23 cellular contexts compared by ENCODE assay signal in genomic region chrX:154027003-154027402, GRCh38. TPM values are rescaled to one million over a fixed set of nuclear protein-coding genes. Genes with fewer than 3 reads are reported as not detected.
DNase-seq lines count a peak whose midpoint lies in the region; ATAC-seq, FAIRE-seq and TF ChIP-seq lines count a peak whose summit lies in the region.
"Had no signal": no experiment of that assay in that cellular context is flagged by ENCODE, and none has a peak within 500 bp of the region (broad histone marks: within the 10 kb centered on the region; RNA-seq: fewer than 3 reads in every experiment).

No MANE protein-coding gene starts in this region.

- H3K27ac ChIP-seq in right atrium auricular region: no peak overlapping the region
- H3K27ac ChIP-seq in endothelial cell of umbilical vein (ENCODE audit: insufficient read depth, low read depth, low read length): no peak overlapping the region
- peak overlapping the region; percentile 8 for H3K27ac ChIP-seq in vagina
- H3K27ac ChIP-seq: 22Rv1; BLaER1 treated with 17β-estradiol and CSF1 and Interleukin-3, amounts not matched to agents 10 nM and 100 nM had no signal

- H3K9me3 ChIP-seq in right atrium auricular region (no peaks in the 10 kb centered on the region), endothelial cell of umbilical vein (replicated peaks; ENCODE audit: control insufficient read depth, insufficient read depth, low read length) (no peaks in the 10 kb centered on the region), vagina (no peaks in the 10 kb centered on the region)
- H3K9me3 ChIP-seq: BE2C; BLaER1 treated with 17β-estradiol and CSF1 and Interleukin-3, amounts not matched to agents 10 nM and 100 nM; HAP-1 had no signal

- no TSS peak for BruUV-seq in endothelial cell of umbilical vein (replicated peaks; lab: Mats Ljungman, UMichigan)

- H4K20me1 ChIP-seq in endothelial cell of umbilical vein (replicated peaks; ENCODE audit: control insufficient read depth, extremely low read depth, insufficient read depth, low read length): no peaks in the 10 kb centered on the region

- H3K9ac ChIP-seq in endothelial cell of umbilical vein (replicated peaks; ENCODE audit: extremely low read depth, insufficient read depth, low read length): no peak overlapping the region
- H3K9ac ChIP-seq: BLaER1 treated with 17β-estradiol and CSF1 and Interleukin-3, amounts not matched to agents 10 nM and 100 nM had no signal

- FAIRE-seq in endothelial cell of umbilical vein (lab: Jason Lieb, UNC): peak; percentile 33
- FAIRE-seq: A204.1, D721Med, H54 had no signal

- no peaks in the 10 kb centered on the region for H3K27me3 ChIP-seq in right atrium auricular region
- H3K27me3 ChIP-seq in endothelial cell of umbilical vein (ENCODE audit: control insufficient read depth in 2 of 2, insufficient read depth in 2 of 2, low read length in 2 of 2): no peaks in the 10 kb centered on the region
- no peaks in the 10 kb centered on the region for H3K27me3 ChIP-seq in vagina
- H3K27me3 ChIP-seq: BE2C had no signal

- H3K9me1 ChIP-seq in endothelial cell of umbilical vein (replicated peaks; ENCODE audit: control insufficient read depth, extremely low read depth, insufficient read depth, low read length): no peaks in the 10 kb centered on the region

- no peaks in the 10 kb centered on the region for H3K79me2 ChIP-seq in endothelial cell of umbilical vein (ENCODE audit: control insufficient read depth, insufficient read depth, low read length)

- H3K36me3 ChIP-seq in right atrium auricular region (peaks cover 27% of the 10 kb centered on the region), endothelial cell of umbilical vein (ENCODE audit: control insufficient read depth in 2 of 2, extremely low read depth in 1 of 2, insufficient read depth in 2 of 2, low read length in 2 of 2) (peaks cover 0 to 23% of the 10 kb centered on the region in 2 experiments), vagina (peaks cover 0 to 25% of the 10 kb centered on the region in 2 donors)

- no peak overlapping the region for H2AFZ ChIP-seq in endothelial cell of umbilical vein (ENCODE audit: low read depth, low read length)

- H3K4me1 ChIP-seq in right atrium auricular region: peaks cover 0 to 8% of the 10 kb centered on the region in 2 donors
- H3K4me1 ChIP-seq in endothelial cell of umbilical vein (ENCODE audit: control insufficient read depth, extremely low read depth, insufficient read depth, low read length): no peaks in the 10 kb centered on the region
- no peaks in the 10 kb centered on the region for H3K4me1 ChIP-seq in vagina
- H3K4me1 ChIP-seq: BE2C had no signal

- TF ChIP-seq POLR2A in endothelial cell of umbilical vein (IDR thresholded peaks at IDR 0.05; ENCODE audit: low read depth, low read length) (no peak), vagina (IDR thresholded peaks at IDR 0.05) (no peak), erythroblast (IDR thresholded peaks at IDR 0.05; ENCODE audit: low read length) (no peak)

- intact Hi-C loops in left ventricle myocardium superior (cut with micrococcal nuclease): no loop called here
- intact Hi-C loops in endothelial cell of umbilical vein (cut with micrococcal nuclease): no loop called here
- intact Hi-C loops in vagina (cut with DNase I): no loop called here

- in situ Hi-C loops in G401 (cut with HindIII; ENCODE audit: low sequenced_read_pairs): no loop called here

- CTCF ChIA-PET in endothelial cell of umbilical vein (lab: Charles Lee): interaction anchor here (1.4 to 4.0 kb wide), 3 partner anchors 9 to 19 kb away, joined by 3 to 16 read pairs (median 5); no protein-coding TSS in a partner anchor

- peak; percentile 1 for DNase-seq in left ventricle myocardium superior
- DNase-seq in right atrium auricular region (ENCODE audit: low spot score): no peak
- DNase-seq in endothelial cell of umbilical vein (ENCODE audit: low read depth, low spot score): no peak
- peak; percentile 51 for DNase-seq in retina
- DNase-seq in vagina (ENCODE audit: extremely low spot score in 2 of 2): no peak
- no peak for DNase-seq in erythroblast (lab: John Stamatoyannopoulos, UW)
- DNase-seq in G401 (ENCODE audit: low spot score): no peak
- DNase-seq: BE2C; CD4-positive, alpha-beta T cell; CD8-positive, alpha-beta memory T cell; DMS 273 treated with DMSO at 0.1 percent for 48 hours; DMS79; EL; GF-D8; GOT3; HFFc6 had no signal

- TF ChIP-seq CTCF in right atrium auricular region (IDR thresholded peaks at IDR 0.05): no peak
- TF ChIP-seq CTCF in endothelial cell of umbilical vein (IDR thresholded peaks at IDR 0.05; ENCODE audit: extremely low read depth in 1 of 2, insufficient read depth in 1 of 2, low read depth in 1 of 2, low read length in 2 of 2): no peak
- TF ChIP-seq CTCF in vagina (IDR thresholded peaks at IDR 0.05): no peak

- POLR2A ChIA-PET in endothelial cell of umbilical vein (lab: Charles Lee): interaction anchor here (0.6 kb wide), 1 partner anchor 388 kb away, joined by 6 read pairs; no protein-coding TSS in a partner anchor

- no peak overlapping the region for H3K4me2 ChIP-seq in endothelial cell of umbilical vein (ENCODE audit: insufficient read depth, low read length)
- H3K4me2 ChIP-seq: BLaER1 treated with 17β-estradiol and CSF1 and Interleukin-3, amounts not matched to agents 10 nM and 100 nM had no signal

- H3K4me3 ChIP-seq in right atrium auricular region: no peak overlapping the region
- H3K4me3 ChIP-seq in endothelial cell of umbilical vein (replicated peaks in 1 of 3; ENCODE audit: insufficient read depth in 1 of 3, low read depth in 1 of 3, low read length in 3 of 3): no peak overlapping the region
- no peak overlapping the region for H3K4me3 ChIP-seq in vagina
- H3K4me3 ChIP-seq: BLaER1 treated with 17β-estradiol and CSF1 and Interleukin-3, amounts not matched to agents 10 nM and 100 nM; HAP-1 had no signal

- ATAC-seq in left ventricle myocardium superior: no peak
- ATAC-seq in HG02642 (IDR thresholded peaks at IDR 0.05; ENCODE audit: poor library complexity, unreplicated experiment): no peak

- dilution Hi-C loops in endothelial cell of umbilical vein (cut with MboI; ENCODE audit: extremely low pct_ligation_motif_present, low sequenced_read_pairs): no loop called here

TF ChIP-seq in endothelial cell of umbilical vein, 7 proteins besides CTCF, POLR2A, EP300 and RAD21:
- TF ChIP-seq MAX (IDR thresholded peaks at IDR 0.05; ENCODE audit: insufficient read depth, insufficient read length): no peak
- TF ChIP-seq JUN (IDR thresholded peaks at IDR 0.05; ENCODE audit: borderline replicate concordance, insufficient read depth, insufficient read length, low read depth): no peak
- TF ChIP-seq EZH2 (IDR thresholded peaks at IDR 0.05; ENCODE audit: borderline replicate concordance, low read depth, low read length, severe bottlenecking): no peak
- no peak for TF ChIP-seq POLR2AphosphoS5 (IDR thresholded peaks at IDR 0.05; ENCODE audit: insufficient read depth, low read depth, low read length)
- no peak for TF ChIP-seq MYC (IDR thresholded peaks at IDR 0.05; ENCODE audit: low read depth, low read length)
- no peak for TF ChIP-seq GATA2 (IDR thresholded peaks at IDR 0.05; ENCODE audit: insufficient read depth, insufficient read length, low read depth, low read length)
- no peak for TF ChIP-seq FOS (IDR thresholded peaks at IDR 0.05; ENCODE audit: borderline replicate concordance, insufficient read depth, low read length)

RNA-seq across cellular contexts. Expression of gene IRAK1, which starts 7.3 kb away (rescaled TPM):
- total RNA-seq in left ventricle myocardium superior (33.9 TPM), right atrium auricular region (10 to 100 TPM; 27.5 to 37.1 TPM), endothelial cell of umbilical vein (136 and 138 TPM in 2 replicates), vagina (46.7 TPM)
- polyA plus RNA-seq in endothelial cell of umbilical vein: 63.6 and 74.7 TPM in 2 replicates
- 61.2 and 72.6 TPM in 2 replicates for polyA plus RNA-seq in endothelial cell of umbilical vein (2011; cell fraction: cytosol; rRNA removed)
- 58.0 and 67.1 TPM in 2 replicates for polyA plus RNA-seq in endothelial cell of umbilical vein (2011; cell fraction: nucleus; rRNA removed)
- polyA plus RNA-seq in endothelial cell of umbilical vein (2012): 139 and 171 TPM in 2 replicates
- 59.6 and 74.0 TPM in 2 replicates for polyA minus RNA-seq in endothelial cell of umbilical vein
- 227 TPM for polyA minus RNA-seq in endothelial cell of umbilical vein (2011; cell fraction: cytosol; rRNA and poly(A)+ RNA removed)
- polyA minus RNA-seq in endothelial cell of umbilical vein (2011; cell fraction: nucleus; rRNA and poly(A)+ RNA removed): 21.2 and 30.2 TPM in 2 replicates
- 140 and 144 TPM in 2 replicates for total RNA-seq in G401 (2014; rRNA removed; shearing (Covaris generic))

RNA-seq across cellular contexts. Expression of gene TMEM187, which starts 54.4 kb away (rescaled TPM):
- total RNA-seq in left ventricle myocardium superior (6.0 TPM), right atrium auricular region (1 to 10 TPM; 4.7 to 6.4 TPM), endothelial cell of umbilical vein (2.6 and 4.1 TPM in 2 replicates), vagina (8.6 TPM)
- 15.7 and 19.0 TPM in 2 replicates for polyA plus RNA-seq in endothelial cell of umbilical vein
- polyA plus RNA-seq in endothelial cell of umbilical vein (2011; cell fraction: cytosol; rRNA removed): 7.7 and 9.0 TPM in 2 replicates
- 3.2 and 3.8 TPM in 2 replicates for polyA plus RNA-seq in endothelial cell of umbilical vein (2011; cell fraction: nucleus; rRNA removed)
- 4.6 and 7.7 TPM in 2 replicates for polyA plus RNA-seq in endothelial cell of umbilical vein (2012)
- 6.6 and 8.6 TPM in 2 replicates for polyA minus RNA-seq in endothelial cell of umbilical vein
- 7.8 TPM for polyA minus RNA-seq in endothelial cell of umbilical vein (2011; cell fraction: cytosol; rRNA and poly(A)+ RNA removed)
- 1.5 and 2.1 TPM in 2 replicates for polyA minus RNA-seq in endothelial cell of umbilical vein (2011; cell fraction: nucleus; rRNA and poly(A)+ RNA removed)
- total RNA-seq in G401 (2014; rRNA removed; shearing (Covaris generic)): 1.4 and 7.4 TPM in 2 replicates

RNA-seq across cellular contexts. Expression of gene HCFC1, which starts 55.4 kb away (rescaled TPM):
- total RNA-seq in left ventricle myocardium superior: 27.0 TPM
- total RNA-seq in right atrium auricular region: 10 to 100 TPM; 40.8 to 54.7 TPM
- 80.9 and 85.9 TPM in 2 replicates for total RNA-seq in endothelial cell of umbilical vein
- polyA plus RNA-seq in endothelial cell of umbilical vein: 14.6 and 15.9 TPM in 2 replicates
- polyA plus RNA-seq in endothelial cell of umbilical vein (2011; cell fraction: cytosol; rRNA removed): 18.6 and 20.1 TPM in 2 replicates
- polyA plus RNA-seq in endothelial cell of umbilical vein (2011; cell fraction: nucleus; rRNA removed): 41.9 and 48.6 TPM in 2 replicates
- 29.3 and 31.0 TPM in 2 replicates for polyA plus RNA-seq in endothelial cell of umbilical vein (2012)
- 19.1 and 19.8 TPM in 2 replicates for polyA minus RNA-seq in endothelial cell of umbilical vein
- polyA minus RNA-seq in endothelial cell of umbilical vein (2011; cell fraction: cytosol; rRNA and poly(A)+ RNA removed): 33.4 TPM
- polyA minus RNA-seq in endothelial cell of umbilical vein (2011; cell fraction: nucleus; rRNA and poly(A)+ RNA removed): 23.1 and 34.0 TPM in 2 replicates
- total RNA-seq in vagina: 38.8 TPM
- 12.4 and 16.1 TPM in 2 replicates for total RNA-seq in G401 (2014; rRNA removed; shearing (Covaris generic))

Comparison
In these comparisons a context has a peak if more than half of its experiments do, and no peak if none do; other contexts are left out.
1. DNase-seq: peak in left ventricle myocardium superior (single experiment) and retina (single experiment); none in right atrium auricular region (single experiment), endothelial cell of umbilical vein (single experiment), vagina (0 of 2), erythroblast (0 of 2) and G401 (single experiment).